ENCODE assay signal across 9 cellular contexts in genomic region chrX:120308959-120309872, GRCh38. TPM values are rescaled to one million over a fixed set of nuclear protein-coding genes. Genes with fewer than 3 reads are reported as not detected.
DNase-seq lines count a peak whose midpoint lies in the region; ATAC-seq, FAIRE-seq and TF ChIP-seq lines count a peak whose summit lies in the region.
"Had no signal": no experiment of that assay in that cellular context is flagged by ENCODE, and none has a peak within 500 bp of the region (broad histone marks: within the 10 kb centered on the region; RNA-seq: fewer than 3 reads in every experiment).

No MANE protein-coding gene starts in this region.

- CTCF ChIA-PET in GM12878 (lab: Yijun Ruan, JAX): interaction anchor here (0.6 to 2.8 kb wide), 19 partner anchors 9 to 690 kb away, joined by 3 to 18 read pairs (median 3); partner anchors contain the start of gene ZBTB33

- H3K36me3 Mint-ChIP-seq in immature natural killer cell: no peaks in the 10 kb centered on the region

- no TSS peak for BruUV-seq in GM12878 (replicated peaks; lab: Mats Ljungman, UMichigan)

- H3K27me3 ChIP-seq in GM12878 (replicated peaks in 1 of 2; ENCODE audit: control insufficient read depth in 2 of 2, insufficient read depth in 2 of 2, low read length in 1 of 2): peaks cover 2 to 7% of the 10 kb centered on the region in 2 experiments; a peak in 3 of 4 replicates

- 57% methylated on average over 52 of the region's 52 CpGs for WGBS in GM12878 (ENCODE audit: insufficient coverage, insufficient replicate concordance, low lambda C conversion rate, missing lambda C conversion rate)

- no peaks in the 10 kb centered on the region for H3K36me3 ChIP-seq in GM12878 (ENCODE audit: control insufficient read depth in 2 of 2, insufficient read depth in 2 of 2, low read length in 1 of 2)

- peak; percentile 79 for DNase-seq in Caki2 (ENCODE audit: low read depth)
- peak; percentile 56 for DNase-seq in HuH-7 (ENCODE audit: low spot score)
- peak; percentile 48 for DNase-seq in T-helper 22 cell (ENCODE audit: low read depth)
- peak; percentile 47 for DNase-seq in GM12878 (ENCODE audit: low read depth, low spot score)
- peak; percentile 73 to 84 (median 81) for DNase-seq in immature natural killer cell
- DNase-seq in stimulated activated CD4-positive, alpha-beta T cell treated with anti-CD3 and anti-CD28 coated beads, Interleukin-12 subunit alpha, Interleukin-12 subunit beta, amount 100 ng/mL, for 24 hours (ENCODE audit: low read depth in 2 of 2): peak; percentile 34 to 38
- no peak for DNase-seq in mesenteric fat pad (ENCODE audit: low spot score)

- peak overlapping the region; percentile 49 for H3K4me3 ChIP-seq in GM12878

- no peak overlapping the region for H3K27ac ChIP-seq in GM12878 (ENCODE audit: control insufficient read depth, insufficient read depth)

- H3K9ac ChIP-seq in GM12878 (ENCODE audit: control insufficient read depth, insufficient read depth, low read length): no peak overlapping the region; the same call in 1 of the 2 replicates

- ATAC-seq in GM21423 (IDR thresholded peaks at IDR 0.05; ENCODE audit: unreplicated experiment) (peak; percentile 88), GM12878 (peak; percentile 95)

- H3K9me3 ChIP-seq in GM12878 (replicated peaks; ENCODE audit: control insufficient read depth, insufficient read depth, low read length): no peaks in the 10 kb centered on the region

- FAIRE-seq in GM12878 (lab: Jason Lieb, UNC): no peak

- no peaks in the 10 kb centered on the region for H3K79me2 ChIP-seq in GM12878 (ENCODE audit: control insufficient read depth, insufficient read depth, low read length)

- SMC1A ChIA-PET in GM12878 (lab: Charles Lee; ENCODE audit: uncharacterized antibody, unreplicated experiment): interaction anchor here (0.7 to 2.4 kb wide), 10 partner anchors 8 to 95 kb away, joined by 3 to 13 read pairs (median 3); partner anchors contain the start of gene ZBTB33

- TF ChIP-seq RAD21 in GM12878 (IDR thresholded peaks at IDR 0.05; ENCODE audit: insufficient read depth, low read depth, low read length): peak; percentile 46

- H3K9me3 Mint-ChIP-seq in immature natural killer cell: peaks cover 0 to 5% (median 0%) of the 10 kb centered on the region in 6 donors

- H3K4me1 Mint-ChIP-seq in immature natural killer cell: peaks cover 51 to 59% of the 10 kb centered on the region in 2 donors

- H2AFZ ChIP-seq in GM12878 (ENCODE audit: control insufficient read depth, low read depth, low read length): peak overlapping the region; percentile 61

- H3K27me3 Mint-ChIP-seq in immature natural killer cell (ENCODE audit: low read depth in 3 of 3): peaks cover 10 to 29% (median 25%) of the 10 kb centered on the region in 3 donors

- peak overlapping the region; percentile 63 to 96 (median 93) for H3K27ac Mint-ChIP-seq in immature natural killer cell

- H3K4me2 ChIP-seq in GM12878 (ENCODE audit: control insufficient read depth, insufficient read depth): peak overlapping the region; percentile 79

- H3K4me1 ChIP-seq in GM12878 (ENCODE audit: control insufficient read depth, insufficient read depth, low read length): no peaks in the 10 kb centered on the region; the same call in 1 of the 2 replicates

- POLR2A ChIA-PET in GM12878 (lab: Charles Lee): interaction anchor here (0.5 to 1.2 kb wide), 4 partner anchors 9 to 65 kb away, joined by 3 to 5 read pairs (median 4); no protein-coding TSS in a partner anchor

- peak; percentile 70 to 72 (median 71) for TF ChIP-seq CTCF in GM12878 (IDR thresholded peaks at IDR 0.05 in 2 of 3, conservative IDR thresholded peaks at IDR 0.05 in 1 of 3; ENCODE audit: control insufficient read depth in 2 of 3, extremely low read depth in 1 of 3, insufficient read depth in 1 of 3, low read depth in 3 of 3, low read length in 3 of 3)

- TF ChIP-seq EP300 in GM12878 (IDR thresholded peaks at IDR 0.05; ENCODE audit: borderline replicate concordance in 1 of 2, control insufficient read depth in 1 of 2, low read depth in 2 of 2, low read length in 2 of 2): no peak

- RAD21 ChIA-PET in GM12878 (lab: Charles Lee; ENCODE audit: unreplicated experiment): interaction anchor here (1.0 to 2.1 kb wide), 11 partner anchors 9 to 162 kb away, joined by 3 to 15 read pairs (median 4); partner anchors contain the start of gene ZBTB33

- in situ Hi-C loops in Caki2 (cut with HindIII; ENCODE audit: low pct_unique_long_range_greater_than_20kb, low sequenced_read_pairs): no loop called here
- in situ Hi-C loops in GM12878 (cut with MboI): loop anchor here (5.0 kb wide), 1 partner anchor 57 kb away; the partner anchor contains the start of gene ZBTB33

- intact Hi-C loops in GM12878 (cut with micrococcal nuclease; ENCODE audit: unreplicated experiment): loop anchor here (2.0 kb wide), 1 partner anchor 58 kb away; the partner anchor contains the start of gene ZBTB33

- TF ChIP-seq POLR2A in GM12878 (IDR thresholded peaks at IDR 0.05; ENCODE audit: low read depth, low read length): peak; percentile 74

- no peaks in the 10 kb centered on the region for H4K20me1 ChIP-seq in GM12878 (ENCODE audit: control insufficient read depth, insufficient read depth)

- peak overlapping the region; percentile 83 to 94 (median 92) for H3K4me3 Mint-ChIP-seq in immature natural killer cell

TF ChIP-seq in GM12878, 131 proteins besides CTCF, POLR2A, EP300 and RAD21 (continues in another document):
- no peak; the same call in 1 of the 2 replicates for TF ChIP-seq TCF3 (IDR thresholded peaks at IDR 0.05; ENCODE audit: borderline replicate concordance, insufficient read depth, low read depth, low read length)

RNA-seq across cellular contexts. Expression of gene TMEM255A, which starts 2.0 kb away (rescaled TPM):
- total RNA-seq in Caki2 (2014; rRNA removed; shearing (Covaris generic); ENCODE audit: low replicate concordance): 0.38 and 0.41 TPM in 2 replicates
- 1.7 and 1.9 TPM in 2 replicates for total RNA-seq in GM12878 (2013; cell fraction: nucleolus; rRNA removed)
- total RNA-seq in GM12878 (2014; rRNA removed) (0.90 and 1.3 TPM in 2 replicates), GM12878 (2014; rRNA removed; fragmentation: Illumina TruSeq; extraction: Trizol) (1.3 and 1.4 TPM in 2 replicates), GM12878 (2021) (1.5 and 1.6 TPM in 2 replicates), mesenteric fat pad (1.00 TPM)
- 0.51 TPM for polyA plus RNA-seq in GM12878 (2011; ENCODE audit: low read depth)
- polyA plus RNA-seq in GM12878 (2011; rRNA removed) (5.4 and 5.6 TPM in 2 replicates), GM12878 (2014; fragmentation: Illumina TruSeq; extraction: Trizol) (2.6 TPM in 2 replicates), GM12878 (2014; fragmentation: Nextera tagmentation; extraction: Ambion mirVana) (1 to 10 TPM in 1 of 2 experiments, under 1 TPM in 1; 0.98 to 1.0 TPM), GM12878 (2014; rRNA removed) (0.91 and 1.5 TPM in 2 replicates), GM12878 (2016; fragmentation: Nextera tagmentation; extraction: Ambion mirVana) (1 to 10 TPM; 1.2 to 1.4 TPM), immature natural killer cell (1 to 10 TPM in 1 of 3 donors, under 1 TPM in 1, not detected in 1; 0.96 to 4.0 TPM)
- polyA plus RNA-seq in GM12878 (2011; cell fraction: cytosol; rRNA removed): 4.0 and 4.6 TPM in 2 replicates
- polyA plus RNA-seq in GM12878 (2011; cell fraction: nucleus; rRNA removed): 3.2 and 3.8 TPM in 2 replicates
- polyA plus RNA-seq in GM12878 (2012): 0.93 and 0.95 TPM in 2 replicates
- 4.5 and 4.7 TPM in 2 replicates for polyA minus RNA-seq in GM12878 (2011; rRNA and poly(A)+ RNA removed)
- 0.94 and 1.6 TPM in 2 replicates for polyA minus RNA-seq in GM12878 (2011; cell fraction: cytosol; rRNA and poly(A)+ RNA removed)
- polyA minus RNA-seq in GM12878 (2011; cell fraction: nucleus; rRNA and poly(A)+ RNA removed): 1.1 and 1.7 TPM in 2 replicates
- total RNA-seq: T-helper 1 cell treated with Interleukin-12 subunit alpha and Interleukin-12 subunit beta and Interleukin-4 antibody, amounts not matched to agents 30 ng/mL and 1 ng/mL, for 36 hours had no signal

RNA-seq across cellular contexts. Expression of gene ATP1B4, which starts 52.7 kb away (rescaled TPM):
- not detected in 2 replicates for total RNA-seq in Caki2 (2014; rRNA removed; shearing (Covaris generic); ENCODE audit: low replicate concordance)
- not detected in 2 replicates for total RNA-seq in GM12878 (2013; cell fraction: nucleolus; rRNA removed)
- not detected in 2 replicates for total RNA-seq in GM12878 (2014; rRNA removed)
- not detected in 2 replicates for total RNA-seq in GM12878 (2014; rRNA removed; fragmentation: Illumina TruSeq; extraction: Trizol)
- total RNA-seq in GM12878 (2021): not detected in 2 replicates
- not detected for polyA plus RNA-seq in GM12878 (2011; ENCODE audit: low read depth)
- 0.01 TPM in 1 of 2 replicates, not detected in the other for polyA plus RNA-seq in GM12878 (2011; rRNA removed)
- polyA plus RNA-seq in GM12878 (2011; cell fraction: cytosol; rRNA removed): not detected in 2 replicates
- not detected in 2 replicates for polyA plus RNA-seq in GM12878 (2011; cell fraction: nucleus; rRNA removed)
- not detected in 2 replicates for polyA plus RNA-seq in GM12878 (2012)
- not detected in 2 replicates for polyA plus RNA-seq in GM12878 (2014; fragmentation: Illumina TruSeq; extraction: Trizol)
- not detected for polyA plus RNA-seq in GM12878 (2014; fragmentation: Nextera tagmentation; extraction: Ambion mirVana)
- not detected in 2 replicates for polyA plus RNA-seq in GM12878 (2014; rRNA removed)
- polyA plus RNA-seq in GM12878 (2016; fragmentation: Nextera tagmentation; extraction: Ambion mirVana): not detected
- polyA minus RNA-seq in GM12878 (2011; rRNA and poly(A)+ RNA removed): not detected in 2 replicates
- polyA minus RNA-seq in GM12878 (2011; cell fraction: cytosol; rRNA and poly(A)+ RNA removed): not detected in 2 replicates
- not detected in 2 replicates for polyA minus RNA-seq in GM12878 (2011; cell fraction: nucleus; rRNA and poly(A)+ RNA removed)
- polyA plus RNA-seq in immature natural killer cell: not detected
- total RNA-seq in mesenteric fat pad: not detected
- total RNA-seq: T-helper 1 cell treated with Interleukin-12 subunit alpha and Interleukin-12 subunit beta and Interleukin-4 antibody, amounts not matched to agents 30 ng/mL and 1 ng/mL, for 36 hours had no signal

RNA-seq across cellular contexts. Expression of gene ZBTB33, which starts 58.6 kb away (rescaled TPM):
- total RNA-seq in Caki2 (2014; rRNA removed; shearing (Covaris generic); ENCODE audit: low replicate concordance): 3.4 and 5.0 TPM in 2 replicates
- 28.0 and 28.4 TPM in 2 replicates for total RNA-seq in GM12878 (2013; cell fraction: nucleolus; rRNA removed)
- total RNA-seq in GM12878 (2014; rRNA removed): 14.1 and 17.7 TPM in 2 replicates
- 25.6 and 26.3 TPM in 2 replicates for total RNA-seq in GM12878 (2014; rRNA removed; fragmentation: Illumina TruSeq; extraction: Trizol)
- 17.1 and 18.3 TPM in 2 replicates for total RNA-seq in GM12878 (2021)
- polyA plus RNA-seq in GM12878 (2011; ENCODE audit: low read depth): 5.0 TPM
- polyA plus RNA-seq in GM12878 (2011; rRNA removed): 19.6 and 31.4 TPM in 2 replicates
- polyA plus RNA-seq in GM12878 (2011; cell fraction: cytosol; rRNA removed): 7.1 and 9.1 TPM in 2 replicates
- polyA plus RNA-seq in GM12878 (2011; cell fraction: nucleus; rRNA removed): 12.2 and 14.4 TPM in 2 replicates
- polyA plus RNA-seq in GM12878 (2012): 10.1 and 12.4 TPM in 2 replicates
- polyA plus RNA-seq in GM12878 (2014; fragmentation: Illumina TruSeq; extraction: Trizol): 23.3 and 29.3 TPM in 2 replicates
- 1 to 10 TPM; 5.2 to 5.4 TPM for polyA plus RNA-seq in GM12878 (2014; fragmentation: Nextera tagmentation; extraction: Ambion mirVana)
- polyA plus RNA-seq in GM12878 (2014; rRNA removed): 9.3 and 11.3 TPM in 2 replicates
- 10 to 100 TPM; 21.3 to 23.6 TPM for polyA plus RNA-seq in GM12878 (2016; fragmentation: Nextera tagmentation; extraction: Ambion mirVana)
- polyA minus RNA-seq in GM12878 (2011; rRNA and poly(A)+ RNA removed): 20.7 and 40.7 TPM in 2 replicates
- 10.4 and 12.5 TPM in 2 replicates for polyA minus RNA-seq in GM12878 (2011; cell fraction: cytosol; rRNA and poly(A)+ RNA removed)
- 10.9 and 11.7 TPM in 2 replicates for polyA minus RNA-seq in GM12878 (2011; cell fraction: nucleus; rRNA and poly(A)+ RNA removed)
- polyA plus RNA-seq in immature natural killer cell: 10 to 100 TPM in 1 of 3 donors, 1 to 10 TPM in 2; 7.3 to 13.6 (median 9.1) TPM
- 9.9 TPM for total RNA-seq in mesenteric fat pad
